Comparison of ENCODE assay signal across 10 cellular contexts in the genomic region with DNA sequence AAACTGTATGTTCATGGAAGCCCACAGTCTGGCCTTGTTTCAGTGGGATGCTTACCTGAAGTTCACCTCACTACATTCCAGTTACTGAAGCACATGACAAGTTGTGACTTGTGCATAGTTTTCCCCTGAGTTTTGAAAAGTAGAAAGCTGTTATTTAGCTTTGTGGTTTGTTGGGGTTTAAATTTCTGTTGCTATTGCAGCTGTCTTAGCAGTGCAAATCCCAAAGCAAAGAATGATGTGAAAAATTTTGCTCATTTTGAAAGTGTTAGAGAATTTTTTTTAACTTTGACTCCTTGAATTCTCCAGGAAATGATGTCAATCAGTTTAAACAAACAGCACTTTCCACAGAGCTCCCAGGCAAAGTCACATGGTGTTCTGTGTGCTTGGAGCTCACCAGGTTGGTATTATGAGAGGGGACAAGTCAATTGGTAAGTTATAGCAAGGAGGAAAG.
A peak's percentile ranks its signal among the peaks of the same experiment; 100 is the strongest.
DNase-seq lines count a peak whose midpoint lies in the region; ATAC-seq and TF ChIP-seq lines count a peak whose summit lies in the region.
"Had no signal": no experiment of that assay in that cellular context is flagged by ENCODE, and none has a peak within 500 bp of the region (broad histone marks: within the 10 kb centered on the region; RNA-seq: fewer than 3 reads in every experiment).

No MANE protein-coding gene starts in this region.

- TF ChIP-seq CTCF in GM12865 (IDR thresholded peaks at IDR 0.05; ENCODE audit: insufficient read depth, low read depth, low read length, missing control alignments) (no peak), fibroblast of mammary gland (conservative IDR thresholded peaks at IDR 0.05; ENCODE audit: control insufficient read depth, insufficient read depth, low read depth, low read length) (no peak), prostate gland (IDR thresholded peaks at IDR 0.05) (no peak)

- no peaks in the 10 kb centered on the region for H3K4me1 ChIP-seq in prostate gland (replicated peaks)

- peak; percentile 26 for DNase-seq in GM12865 (ENCODE audit: low read depth)
- DNase-seq in RPMI8226: peak; percentile 8
- DNase-seq in fibroblast of mammary gland (ENCODE audit: low read depth): peak; percentile 30
- DNase-seq in prostate gland (ENCODE audit: low spot score): peak; percentile 28
- DNase-seq in activated effector memory CD4-positive, alpha-beta T cell treated with Interleukin-2 at 50 U/mL for 16 hours: no peak
- DNase-seq in NCI-H1436 (lab: John Stamatoyannopoulos, UW): no peak
- DNase-seq: NCI-H510A treated with DMSO at 0.1 percent for 48 hours had no signal

- H3K27ac ChIP-seq in prostate gland: peak overlapping the region in 1 of 2 donors; percentile 32

- no peaks in the 10 kb centered on the region for H3K9me3 ChIP-seq in prostate gland

- ATAC-seq in HG02588 (IDR thresholded peaks at IDR 0.05; ENCODE audit: unreplicated experiment) (no peak), GM18498 (IDR thresholded peaks at IDR 0.05; ENCODE audit: unreplicated experiment) (no peak)

- intact Hi-C loops in prostate gland (cut with DNase I): no loop called here

- H3K27me3 ChIP-seq in prostate gland (replicated peaks; ENCODE audit: insufficient read depth): no peaks in the 10 kb centered on the region

- H3K36me3 ChIP-seq in prostate gland: no peaks in the 10 kb centered on the region

- H3K4me3 ChIP-seq in GM12865 (ENCODE audit: low read depth, low read length): no peak overlapping the region
- H3K4me3 ChIP-seq in fibroblast of mammary gland (ENCODE audit: control insufficient read depth, low read depth, low read length): no peak overlapping the region
- no peak overlapping the region for H3K4me3 ChIP-seq in prostate gland
- H3K4me3 ChIP-seq: skin epidermis had no signal

- TF ChIP-seq POLR2A in prostate gland (IDR thresholded peaks at IDR 0.05): no peak

Comparison
In these comparisons a context has a peak if more than half of its experiments do, and no peak if none do; other contexts are left out.
1. DNase-seq: peak in GM12865 (single experiment), RPMI8226 (single experiment), fibroblast of mammary gland (single experiment) and prostate gland (single experiment); none in activated effector memory CD4-positive, alpha-beta T cell treated with Interleukin-2 at 50 U/mL for 16 hours (single experiment) and NCI-H1436 (single experiment).